1 cellular context compared by ENCODE assay signal in the genomic region with DNA sequence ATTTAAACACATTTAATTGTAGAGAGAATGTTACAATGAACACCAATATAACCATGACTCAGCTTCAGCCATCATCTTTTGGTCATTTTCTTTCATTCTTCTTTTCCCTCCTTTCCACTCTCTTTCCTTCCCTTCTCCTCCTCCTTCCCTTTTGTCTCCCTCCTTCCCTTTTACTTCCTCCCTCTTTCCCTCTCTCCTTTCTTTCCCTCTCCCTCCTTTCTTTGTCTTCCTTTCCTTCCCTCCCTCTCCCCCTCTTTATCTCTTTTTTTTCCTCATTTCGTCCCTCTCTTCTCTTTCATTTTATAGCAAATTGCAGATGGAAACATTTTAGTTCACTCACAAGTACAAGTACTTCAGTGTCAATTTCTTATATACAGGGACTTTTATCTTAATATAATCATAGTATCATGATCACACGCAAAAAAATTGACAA.
TF ChIP-seq lines count a peak whose summit lies in the region.

No MANE protein-coding gene starts in this region.

TF ChIP-seq in K562, 482 proteins besides CTCF, POLR2A, EP300 and RAD21 (continued from another document and continues in another):
- TF ChIP-seq, protein P1, sequence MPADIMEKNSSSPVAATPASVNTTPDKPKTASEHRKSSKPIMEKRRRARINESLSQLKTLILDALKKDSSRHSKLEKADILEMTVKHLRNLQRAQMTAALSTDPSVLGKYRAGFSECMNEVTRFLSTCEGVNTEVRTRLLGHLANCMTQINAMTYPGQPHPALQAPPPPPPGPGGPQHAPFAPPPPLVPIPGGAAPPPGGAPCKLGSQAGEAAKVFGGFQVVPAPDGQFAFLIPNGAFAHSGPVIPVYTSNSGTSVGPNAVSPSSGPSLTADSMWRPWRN (IDR thresholded peaks at IDR 0.05; ENCODE audit: low read depth), result 0 out of 2 replicates have a peak, but pooled peaks have one; percentile 34
- TF ChIP-seq MEF2A (IDR thresholded peaks at IDR 0.05; ENCODE audit: control insufficient read depth, low read depth, low read length) (no peak), NFE2 (IDR thresholded peaks at IDR 0.05; ENCODE audit: low read depth) (peak; percentile 74), SRSF3 (IDR thresholded peaks at IDR 0.05; ENCODE audit: insufficient read depth, low read length) (no peak), U2AF1 (optimal IDR thresholded peaks at IDR 0.05; ENCODE audit: low read depth, low read length) (peak; percentile 67), ATF1 (CRISPR knock-in tag; IDR thresholded peaks at IDR 0.05) (no peak), ATF1 (tag; IDR thresholded peaks at IDR 0.05) (no peak), BACH1 (tag; IDR thresholded peaks at IDR 0.05) (peak; percentile 76), KDM4B (IDR thresholded peaks at IDR 0.05; ENCODE audit: borderline replicate concordance in 2 of 2, low read depth in 1 of 2) (no peak), ZSCAN32 (CRISPR knock-in tag; IDR thresholded peaks at IDR 0.05) (no peak), ZNF133 (CRISPR knock-in tag; IDR thresholded peaks at IDR 0.05) (no peak), SRSF9 (IDR thresholded peaks at IDR 0.05; ENCODE audit: borderline replicate concordance, low read depth, low read length) (no peak), SMARCA5 (IDR thresholded peaks at IDR 0.05) (peak; percentile 89), KAT8 (IDR thresholded peaks at IDR 0.05; ENCODE audit: low read depth) (no peak), IRF2 (CRISPR knock-in tag; IDR thresholded peaks at IDR 0.05) (no peak), ZEB2 (IDR thresholded peaks at IDR 0.05) (0 out of 2 replicates have a peak, but pooled peaks have one; percentile 42), RBM17 (IDR thresholded peaks at IDR 0.05; ENCODE audit: borderline replicate concordance, low read depth, low read length) (no peak), NCOA1 (IDR thresholded peaks at IDR 0.05; ENCODE audit: low read depth) (peak; percentile 63; the same call in 1 of the 2 replicates), FOS (IDR thresholded peaks at IDR 0.05; ENCODE audit: extremely low read depth, insufficient read length) (no peak), ZBTB17 (CRISPR knock-in tag; IDR thresholded peaks at IDR 0.05) (no peak), SMARCE1 (IDR thresholded peaks at IDR 0.05) (peak; percentile 79), SP2 (IDR thresholded peaks at IDR 0.05; ENCODE audit: extremely low read depth, low read depth, low read length, poor library complexity, severe bottlenecking) (no peak), ERF (CRISPR knock-in tag; IDR thresholded peaks at IDR 0.05) (no peak), ZNF586 (CRISPR knock-in tag; conservative IDR thresholded peaks at IDR 0.05) (no peak), ZNF444 (CRISPR knock-in tag; IDR thresholded peaks at IDR 0.05) (peak; percentile 90), ZNF436 (CRISPR knock-in tag; IDR thresholded peaks at IDR 0.05) (no peak), MED1 (CRISPR knock-in tag; IDR thresholded peaks at IDR 0.05; ENCODE audit: borderline replicate concordance) (no peak), KHSRP (IDR thresholded peaks at IDR 0.05) (peak; percentile 56; the same call in 1 of the 2 replicates), MCM7 (IDR thresholded peaks at IDR 0.05) (peak in 1 of 2 experiments; percentile 94; a peak in 1 of 4 replicates), MIER1 (IDR thresholded peaks at IDR 0.05; ENCODE audit: low read depth) (peak; percentile 75; the same call in 1 of the 2 replicates), MCM3 (IDR thresholded peaks at IDR 0.05) (no peak), SIX5 (IDR thresholded peaks at IDR 0.05; ENCODE audit: borderline replicate concordance in 1 of 2, insufficient read depth in 1 of 2, low read depth in 1 of 2, low read length in 2 of 2) (no peak), BCOR (IDR thresholded peaks at IDR 0.05) (peak; percentile 79), NR1H2 (CRISPR knock-in tag; IDR thresholded peaks at IDR 0.05) (no peak), MYNN (IDR thresholded peaks at IDR 0.05) (no peak), MYNN (CRISPR knock-in tag; IDR thresholded peaks at IDR 0.05) (no peak), NCOA2 (IDR thresholded peaks at IDR 0.05; ENCODE audit: partially characterized antibody in 2 of 2) (peak in 1 of 2 experiments; percentile 63), KLF13 (tag; IDR thresholded peaks at IDR 0.05; ENCODE audit: borderline replicate concordance, low read depth) (no peak), RFX5 (IDR thresholded peaks at IDR 0.05; ENCODE audit: low read depth, low read length) (no peak)
- TF ChIP-seq, protein P2, sequence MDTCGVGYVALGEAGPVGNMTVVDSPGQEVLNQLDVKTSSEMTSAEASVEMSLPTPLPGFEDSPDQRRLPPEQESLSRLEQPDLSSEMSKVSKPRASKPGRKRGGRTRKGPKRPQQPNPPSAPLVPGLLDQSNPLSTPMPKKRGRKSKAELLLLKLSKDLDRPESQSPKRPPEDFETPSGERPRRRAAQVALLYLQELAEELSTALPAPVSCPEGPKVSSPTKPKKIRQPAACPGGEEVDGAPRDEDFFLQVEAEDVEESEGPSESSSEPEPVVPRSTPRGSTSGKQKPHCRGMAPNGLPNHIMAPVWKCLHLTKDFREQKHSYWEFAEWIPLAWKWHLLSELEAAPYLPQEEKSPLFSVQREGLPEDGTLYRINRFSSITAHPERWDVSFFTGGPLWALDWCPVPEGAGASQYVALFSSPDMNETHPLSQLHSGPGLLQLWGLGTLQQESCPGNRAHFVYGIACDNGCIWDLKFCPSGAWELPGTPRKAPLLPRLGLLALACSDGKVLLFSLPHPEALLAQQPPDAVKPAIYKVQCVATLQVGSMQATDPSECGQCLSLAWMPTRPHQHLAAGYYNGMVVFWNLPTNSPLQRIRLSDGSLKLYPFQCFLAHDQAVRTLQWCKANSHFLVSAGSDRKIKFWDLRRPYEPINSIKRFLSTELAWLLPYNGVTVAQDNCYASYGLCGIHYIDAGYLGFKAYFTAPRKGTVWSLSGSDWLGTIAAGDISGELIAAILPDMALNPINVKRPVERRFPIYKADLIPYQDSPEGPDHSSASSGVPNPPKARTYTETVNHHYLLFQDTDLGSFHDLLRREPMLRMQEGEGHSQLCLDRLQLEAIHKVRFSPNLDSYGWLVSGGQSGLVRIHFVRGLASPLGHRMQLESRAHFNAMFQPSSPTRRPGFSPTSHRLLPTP (IDR thresholded peaks at IDR 0.05; ENCODE audit: borderline replicate concordance, extremely low read depth, insufficient read length), result no peak
- TF ChIP-seq, protein P3, sequence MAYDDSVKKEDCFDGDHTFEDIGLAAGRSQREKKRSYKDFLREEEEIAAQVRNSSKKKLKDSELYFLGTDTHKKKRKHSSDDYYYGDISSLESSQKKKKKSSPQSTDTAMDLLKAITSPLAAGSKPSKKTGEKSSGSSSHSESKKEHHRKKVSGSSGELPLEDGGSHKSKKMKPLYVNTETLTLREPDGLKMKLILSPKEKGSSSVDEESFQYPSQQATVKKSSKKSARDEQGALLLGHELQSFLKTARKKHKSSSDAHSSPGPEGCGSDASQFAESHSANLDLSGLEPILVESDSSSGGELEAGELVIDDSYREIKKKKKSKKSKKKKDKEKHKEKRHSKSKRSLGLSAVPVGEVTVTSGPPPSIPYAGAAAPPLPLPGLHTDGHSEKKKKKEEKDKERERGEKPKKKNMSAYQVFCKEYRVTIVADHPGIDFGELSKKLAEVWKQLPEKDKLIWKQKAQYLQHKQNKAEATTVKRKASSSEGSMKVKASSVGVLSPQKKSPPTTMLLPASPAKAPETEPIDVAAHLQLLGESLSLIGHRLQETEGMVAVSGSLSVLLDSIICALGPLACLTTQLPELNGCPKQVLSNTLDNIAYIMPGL (CRISPR knock-in tag; IDR thresholded peaks at IDR 0.05), result no peak
- TF ChIP-seq, protein P4, sequence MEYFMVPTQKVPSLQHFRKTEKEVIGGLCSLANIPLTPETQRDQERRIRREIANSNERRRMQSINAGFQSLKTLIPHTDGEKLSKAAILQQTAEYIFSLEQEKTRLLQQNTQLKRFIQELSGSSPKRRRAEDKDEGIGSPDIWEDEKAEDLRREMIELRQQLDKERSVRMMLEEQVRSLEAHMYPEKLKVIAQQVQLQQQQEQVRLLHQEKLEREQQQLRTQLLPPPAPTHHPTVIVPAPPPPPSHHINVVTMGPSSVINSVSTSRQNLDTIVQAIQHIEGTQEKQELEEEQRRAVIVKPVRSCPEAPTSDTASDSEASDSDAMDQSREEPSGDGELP (CRISPR knock-in tag; IDR thresholded peaks at IDR 0.05; ENCODE audit: borderline replicate concordance), result no peak
- TF ChIP-seq, protein P5, sequence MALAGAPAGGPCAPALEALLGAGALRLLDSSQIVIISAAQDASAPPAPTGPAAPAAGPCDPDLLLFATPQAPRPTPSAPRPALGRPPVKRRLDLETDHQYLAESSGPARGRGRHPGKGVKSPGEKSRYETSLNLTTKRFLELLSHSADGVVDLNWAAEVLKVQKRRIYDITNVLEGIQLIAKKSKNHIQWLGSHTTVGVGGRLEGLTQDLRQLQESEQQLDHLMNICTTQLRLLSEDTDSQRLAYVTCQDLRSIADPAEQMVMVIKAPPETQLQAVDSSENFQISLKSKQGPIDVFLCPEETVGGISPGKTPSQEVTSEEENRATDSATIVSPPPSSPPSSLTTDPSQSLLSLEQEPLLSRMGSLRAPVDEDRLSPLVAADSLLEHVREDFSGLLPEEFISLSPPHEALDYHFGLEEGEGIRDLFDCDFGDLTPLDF (CRISPR knock-in tag; IDR thresholded peaks at IDR 0.05), result no peak
- TF ChIP-seq, protein P6, sequence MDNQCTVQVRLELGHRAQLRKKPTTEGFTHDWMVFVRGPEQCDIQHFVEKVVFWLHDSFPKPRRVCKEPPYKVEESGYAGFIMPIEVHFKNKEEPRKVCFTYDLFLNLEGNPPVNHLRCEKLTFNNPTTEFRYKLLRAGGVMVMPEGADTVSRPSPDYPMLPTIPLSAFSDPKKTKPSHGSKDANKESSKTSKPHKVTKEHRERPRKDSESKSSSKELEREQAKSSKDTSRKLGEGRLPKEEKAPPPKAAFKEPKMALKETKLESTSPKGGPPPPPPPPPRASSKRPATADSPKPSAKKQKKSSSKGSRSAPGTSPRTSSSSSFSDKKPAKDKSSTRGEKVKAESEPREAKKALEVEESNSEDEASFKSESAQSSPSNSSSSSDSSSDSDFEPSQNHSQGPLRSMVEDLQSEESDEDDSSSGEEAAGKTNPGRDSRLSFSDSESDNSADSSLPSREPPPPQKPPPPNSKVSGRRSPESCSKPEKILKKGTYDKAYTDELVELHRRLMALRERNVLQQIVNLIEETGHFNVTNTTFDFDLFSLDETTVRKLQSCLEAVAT (IDR thresholded peaks at IDR 0.05), result peak; percentile 97 to 98
- TF ChIP-seq, protein P7, sequence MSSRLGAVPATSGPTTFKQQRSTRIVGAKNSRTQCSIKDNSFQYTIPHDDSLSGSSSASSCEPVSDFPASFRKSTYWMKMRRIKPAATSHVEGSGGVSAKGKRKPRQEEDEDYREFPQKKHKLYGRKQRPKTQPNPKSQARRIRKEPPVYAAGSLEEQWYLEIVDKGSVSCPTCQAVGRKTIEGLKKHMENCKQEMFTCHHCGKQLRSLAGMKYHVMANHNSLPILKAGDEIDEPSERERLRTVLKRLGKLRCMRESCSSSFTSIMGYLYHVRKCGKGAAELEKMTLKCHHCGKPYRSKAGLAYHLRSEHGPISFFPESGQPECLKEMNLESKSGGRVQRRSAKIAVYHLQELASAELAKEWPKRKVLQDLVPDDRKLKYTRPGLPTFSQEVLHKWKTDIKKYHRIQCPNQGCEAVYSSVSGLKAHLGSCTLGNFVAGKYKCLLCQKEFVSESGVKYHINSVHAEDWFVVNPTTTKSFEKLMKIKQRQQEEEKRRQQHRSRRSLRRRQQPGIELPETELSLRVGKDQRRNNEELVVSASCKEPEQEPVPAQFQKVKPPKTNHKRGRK (tag; IDR thresholded peaks at IDR 0.05), result peak; percentile 99
- TF ChIP-seq, protein P8, sequence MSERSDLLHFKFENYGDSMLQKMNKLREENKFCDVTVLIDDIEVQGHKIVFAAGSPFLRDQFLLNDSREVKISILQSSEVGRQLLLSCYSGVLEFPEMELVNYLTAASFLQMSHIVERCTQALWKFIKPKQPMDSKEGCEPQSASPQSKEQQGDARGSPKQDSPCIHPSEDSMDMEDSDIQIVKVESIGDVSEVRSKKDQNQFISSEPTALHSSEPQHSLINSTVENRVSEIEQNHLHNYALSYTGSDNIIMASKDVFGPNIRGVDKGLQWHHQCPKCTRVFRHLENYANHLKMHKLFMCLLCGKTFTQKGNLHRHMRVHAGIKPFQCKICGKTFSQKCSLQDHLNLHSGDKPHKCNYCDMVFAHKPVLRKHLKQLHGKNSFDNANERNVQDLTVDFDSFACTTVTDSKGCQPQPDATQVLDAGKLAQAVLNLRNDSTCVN (CRISPR knock-in tag; IDR thresholded peaks at IDR 0.05), result peak; percentile 98
- TF ChIP-seq, protein P9, sequence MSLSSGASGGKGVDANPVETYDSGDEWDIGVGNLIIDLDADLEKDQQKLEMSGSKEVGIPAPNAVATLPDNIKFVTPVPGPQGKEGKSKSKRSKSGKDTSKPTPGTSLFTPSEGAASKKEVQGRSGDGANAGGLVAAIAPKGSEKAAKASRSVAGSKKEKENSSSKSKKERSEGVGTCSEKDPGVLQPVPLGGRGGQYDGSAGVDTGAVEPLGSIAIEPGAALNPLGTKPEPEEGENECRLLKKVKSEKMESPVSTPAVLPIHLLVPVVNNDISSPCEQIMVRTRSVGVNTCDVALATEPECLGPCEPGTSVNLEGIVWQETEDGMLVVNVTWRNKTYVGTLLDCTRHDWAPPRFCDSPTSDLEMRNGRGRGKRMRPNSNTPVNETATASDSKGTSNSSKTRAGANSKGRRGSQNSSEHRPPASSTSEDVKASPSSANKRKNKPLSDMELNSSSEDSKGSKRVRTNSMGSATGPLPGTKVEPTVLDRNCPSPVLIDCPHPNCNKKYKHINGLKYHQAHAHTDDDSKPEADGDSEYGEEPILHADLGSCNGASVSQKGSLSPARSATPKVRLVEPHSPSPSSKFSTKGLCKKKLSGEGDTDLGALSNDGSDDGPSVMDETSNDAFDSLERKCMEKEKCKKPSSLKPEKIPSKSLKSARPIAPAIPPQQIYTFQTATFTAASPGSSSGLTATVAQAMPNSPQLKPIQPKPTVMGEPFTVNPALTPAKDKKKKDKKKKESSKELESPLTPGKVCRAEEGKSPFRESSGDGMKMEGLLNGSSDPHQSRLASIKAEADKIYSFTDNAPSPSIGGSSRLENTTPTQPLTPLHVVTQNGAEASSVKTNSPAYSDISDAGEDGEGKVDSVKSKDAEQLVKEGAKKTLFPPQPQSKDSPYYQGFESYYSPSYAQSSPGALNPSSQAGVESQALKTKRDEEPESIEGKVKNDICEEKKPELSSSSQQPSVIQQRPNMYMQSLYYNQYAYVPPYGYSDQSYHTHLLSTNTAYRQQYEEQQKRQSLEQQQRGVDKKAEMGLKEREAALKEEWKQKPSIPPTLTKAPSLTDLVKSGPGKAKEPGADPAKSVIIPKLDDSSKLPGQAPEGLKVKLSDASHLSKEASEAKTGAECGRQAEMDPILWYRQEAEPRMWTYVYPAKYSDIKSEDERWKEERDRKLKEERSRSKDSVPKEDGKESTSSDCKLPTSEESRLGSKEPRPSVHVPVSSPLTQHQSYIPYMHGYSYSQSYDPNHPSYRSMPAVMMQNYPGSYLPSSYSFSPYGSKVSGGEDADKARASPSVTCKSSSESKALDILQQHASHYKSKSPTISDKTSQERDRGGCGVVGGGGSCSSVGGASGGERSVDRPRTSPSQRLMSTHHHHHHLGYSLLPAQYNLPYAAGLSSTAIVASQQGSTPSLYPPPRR (CRISPR knock-in tag; IDR thresholded peaks at IDR 0.05; ENCODE audit: borderline replicate concordance), result no peak
